In the genomic region with DNA sequence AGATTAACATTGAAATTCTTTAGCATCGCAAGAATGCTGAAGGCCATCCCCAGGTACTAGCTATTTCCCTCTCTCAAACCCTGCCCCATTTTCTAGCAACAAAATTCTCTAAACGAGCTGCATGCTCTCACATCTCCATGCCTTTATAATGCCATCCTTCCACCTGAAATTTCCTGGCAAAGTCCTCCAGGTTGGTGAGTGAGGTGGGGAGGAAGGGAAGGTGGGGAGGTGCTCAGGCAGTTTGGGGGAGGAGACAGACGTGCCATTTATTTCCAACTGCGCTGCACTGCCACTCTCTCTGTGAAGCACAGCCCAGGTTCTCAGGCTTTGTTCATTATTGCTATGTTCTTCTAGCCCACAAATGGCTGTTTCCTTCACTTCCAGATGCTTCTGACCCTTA, we compare ENCODE assay signal across 15 cellular contexts.
"Had no signal": no experiment of that assay in that cellular context is flagged by ENCODE, and none has a peak within 500 bp of the region (broad histone marks: within the 10 kb centered on the region; RNA-seq: fewer than 3 reads in every experiment).

No MANE protein-coding gene starts in this region.

- H3K4me3 ChIP-seq: adrenal gland, body of pancreas, tibial nerve had no signal

- H3K4me1 Mint-ChIP-seq: naive B cell; stimulated activated effector memory CD8-positive, alpha-beta T cell treated with anti-CD3 and anti-CD28 coated beads, Interleukin-12 subunit alpha, Interleukin-12 subunit beta, amount 100 ng/mL, for 72 hours had no signal

- DNase-seq: activated CD4-positive, alpha-beta T cell treated with anti-CD3 and anti-CD28 coated beads, Interleukin-2, amount 50 U/mL, for 1 hour; activated naive CD4-positive, alpha-beta T cell treated with anti-CD3 and anti-CD28 coated beads, Interleukin-2, amount 50 U/mL, for 16 hours; adrenal gland; body of pancreas; central memory CD4-positive, alpha-beta T cell; effector memory CD4-positive, alpha-beta T cell; hippocampal formation; midbrain; naive B cell; right cardiac atrium; SK-N-SH; small intestine had no signal

- H3K4me1 ChIP-seq: adrenal gland, tibial nerve had no signal

- H3K27ac ChIP-seq: adrenal gland, body of pancreas, neutrophil, tibial nerve had no signal

- H3K36me3 ChIP-seq: adrenal gland, neutrophil, tibial nerve had no signal

- H3K4me3 Mint-ChIP-seq: naive B cell; stimulated activated effector memory CD8-positive, alpha-beta T cell treated with anti-CD3 and anti-CD28 coated beads, Interleukin-12 subunit alpha, Interleukin-12 subunit beta, amount 100 ng/mL, for 72 hours had no signal

- H3K27ac Mint-ChIP-seq: naive B cell; stimulated activated effector memory CD8-positive, alpha-beta T cell treated with anti-CD3 and anti-CD28 coated beads, Interleukin-12 subunit alpha, Interleukin-12 subunit beta, amount 100 ng/mL, for 72 hours had no signal

- ATAC-seq: body of pancreas, right cardiac atrium had no signal

- H3K27me3 ChIP-seq: adrenal gland, body of pancreas, neutrophil, tibial nerve had no signal

- H3K9me3 ChIP-seq: adrenal gland, body of pancreas, neutrophil, SK-N-SH had no signal

- H3K36me3 Mint-ChIP-seq: naive B cell; stimulated activated effector memory CD8-positive, alpha-beta T cell treated with anti-CD3 and anti-CD28 coated beads, Interleukin-12 subunit alpha, Interleukin-12 subunit beta, amount 100 ng/mL, for 72 hours had no signal
